Comparison of ENCODE assay signal across 19 cellular contexts in genomic region chr7:50411333-50412028, GRCh38. TPM values are rescaled to one million over a fixed set of nuclear protein-coding genes. Genes with fewer than 3 reads are reported as not detected.
A peak's percentile ranks its signal among the peaks of the same experiment; 100 is the strongest.
DNase-seq lines count a peak whose midpoint lies in the region; ATAC-seq and TF ChIP-seq lines count a peak whose summit lies in the region.
"Had no signal": no experiment of that assay in that cellular context is flagged by ENCODE, and none has a peak within 500 bp of the region (broad histone marks: within the 10 kb centered on the region; RNA-seq: fewer than 3 reads in every experiment).

No MANE protein-coding gene starts in this region.

- H3K27ac ChIP-seq in spleen (peak overlapping the region; percentile 36 to 89 (median 75)), tibial nerve (peak overlapping the region in 1 of 4 donors; percentile 19)
- H3K27ac ChIP-seq: breast epithelium, HL-60, KMS-11 had no signal

- in situ Hi-C loops in GM13976 (cut with MboI; ENCODE audit: low sequenced_read_pairs, unreplicated experiment) = loop anchor here (10.0 kb wide), 1 partner anchor 267 kb away; no protein-coding TSS in a partner anchor

- H3K4me3 ChIP-seq in spleen (no peak overlapping the region), tibial nerve (no peak overlapping the region)
- H3K4me3 ChIP-seq: breast epithelium, stomach had no signal

- H3K9me3 ChIP-seq in spleen (no peaks in the 10 kb centered on the region), tibial nerve (no peaks in the 10 kb centered on the region)
- H3K9me3 ChIP-seq: breast epithelium, stomach had no signal

- H3K4me1 ChIP-seq in spleen (peaks cover 32 to 100% (median 90%) of the 10 kb centered on the region in 6 donors), tibial nerve (peaks cover 0 to 5% (median 0%) of the 10 kb centered on the region in 4 donors)
- H3K4me1 ChIP-seq: breast epithelium had no signal

- H3K27me3 ChIP-seq in spleen (replicated peaks in 1 of 7) (no peaks in the 10 kb centered on the region), tibial nerve (no peaks in the 10 kb centered on the region)
- H3K27me3 ChIP-seq: breast epithelium had no signal

- TF ChIP-seq CTCF in GM13976 (IDR thresholded peaks at IDR 0.05; ENCODE audit: borderline replicate concordance, control extremely low read depth, extremely low read depth, insufficient read depth, missing control alignments) (no peak), spleen (IDR thresholded peaks at IDR 0.05 in 8 of 11, conservative IDR thresholded peaks at IDR 0.05 in 3 of 11) (no peak), tibial nerve (IDR thresholded peaks at IDR 0.05) (no peak)

- POLR2A ChIA-PET in activated CD8-positive, alpha-beta T cell treated with anti-CD3 and anti-CD28 coated beads, Interleukin-2, amount 10 ng/mL, durations not matched to agents 7 days and 5 days (lab: Charles Lee) = interaction anchor here (0.6 to 1.4 kb wide), 2 partner anchors 18 to 28 kb away, joined by 3 to 4 read pairs; no protein-coding TSS in a partner anchor

- intact Hi-C loops in spleen (cut with DNase I; ENCODE audit: low total_unique reads) = no loop called here

- H3K4me1 Mint-ChIP-seq in activated CD8-positive, alpha-beta T cell treated with anti-CD3 and anti-CD28 coated beads, Interleukin-2, amount 10 ng/mL, durations not matched to agents 7 days and 5 days (ENCODE audit: low read depth) = peaks cover 55% of the 10 kb centered on the region

- TF ChIP-seq EP300 in tibial nerve (IDR thresholded peaks at IDR 0.05) = no peak

- peak; percentile 64 for DNase-seq in GM13976 (ENCODE audit: low spot score)
- DNase-seq in activated CD8-positive, alpha-beta T cell treated with anti-CD3 and anti-CD28 coated beads, Interleukin-2, amount 10 ng/mL, durations not matched to agents 7 days and 5 days = no peak
- no peak for DNase-seq in spleen
- DNase-seq in tibial nerve (ENCODE audit: low spot score in 2 of 2) = no peak
- no peak for DNase-seq in COLO829 (ENCODE audit: low spot score)
- DNase-seq in NCI-H1436 treated with DMSO at 0.1 percent for 48 hours (lab: John Stamatoyannopoulos, UW) = no peak
- DNase-seq: C1 segment of cervical spinal cord; effector CD8-positive, alpha-beta T cell; hippocampal formation; left cardiac atrium; NCI-H146; NCI-H446 treated with DMSO at 0.1 percent for 48 hours; posterior cingulate gyrus; small intestine; stomach had no signal

- no peak overlapping the region for H3K4me3 Mint-ChIP-seq in activated CD8-positive, alpha-beta T cell treated with anti-CD3 and anti-CD28 coated beads, Interleukin-2, amount 10 ng/mL, durations not matched to agents 7 days and 5 days

- TF ChIP-seq POLR2A in spleen (IDR thresholded peaks at IDR 0.05) = no peak
- TF ChIP-seq POLR2A in tibial nerve (IDR thresholded peaks at IDR 0.05) = no peak

- peak overlapping the region; percentile 50 for H3K27ac Mint-ChIP-seq in activated CD8-positive, alpha-beta T cell treated with anti-CD3 and anti-CD28 coated beads, Interleukin-2, amount 10 ng/mL, durations not matched to agents 7 days and 5 days

- peak; percentile 21 for ATAC-seq in GM21723 (IDR thresholded peaks at IDR 0.05; ENCODE audit: unreplicated experiment)
- ATAC-seq in activated CD8-positive, alpha-beta T cell treated with anti-CD3 and anti-CD28 coated beads, Interleukin-2, amount 10 ng/mL, durations not matched to agents 7 days and 5 days = no peak
- ATAC-seq: left cardiac atrium had no signal

- H3K36me3 ChIP-seq in spleen (no peaks in the 10 kb centered on the region), tibial nerve (no peaks in the 10 kb centered on the region)
- H3K36me3 ChIP-seq: breast epithelium, stomach had no signal

- H3K9me3 Mint-ChIP-seq in activated CD8-positive, alpha-beta T cell treated with anti-CD3 and anti-CD28 coated beads, Interleukin-2, amount 10 ng/mL, durations not matched to agents 7 days and 5 days (ENCODE audit: insufficient read depth) = no peaks in the 10 kb centered on the region

- peaks cover 8% of the 10 kb centered on the region for H3K36me3 Mint-ChIP-seq in activated CD8-positive, alpha-beta T cell treated with anti-CD3 and anti-CD28 coated beads, Interleukin-2, amount 10 ng/mL, durations not matched to agents 7 days and 5 days (ENCODE audit: low read depth)

- no peaks in the 10 kb centered on the region for H3K27me3 Mint-ChIP-seq in activated CD8-positive, alpha-beta T cell treated with anti-CD3 and anti-CD28 coated beads, Interleukin-2, amount 10 ng/mL, durations not matched to agents 7 days and 5 days (ENCODE audit: low read depth)

- CTCF ChIA-PET in activated CD8-positive, alpha-beta T cell treated with anti-CD3 and anti-CD28 coated beads, Interleukin-2, amount 10 ng/mL, durations not matched to agents 7 days and 5 days (lab: Charles Lee) = interaction anchor here (1.6 to 2.2 kb wide), 4 partner anchors 19 to 319 kb away, joined by 4 to 7 read pairs (median 6); partner anchors contain the start of gene ZPBP

- 67 to 83% (median 74%) methylated on average over 9 of the region's 9 CpGs for WGBS in spleen, 5 donors
- WGBS in tibial nerve, 2 donors = 53 to 63% methylated on average over 9 of the region's 9 CpGs

RNA-seq across cellular contexts. Expression of gene FIGNL1, which starts 38.7 kb away (rescaled TPM):
- 10 to 100 TPM; 40.7 to 41.0 TPM for total RNA-seq in activated CD8-positive, alpha-beta T cell treated with anti-CD3 and anti-CD28 coated beads, Interleukin-2, amount 10 ng/mL, durations not matched to agents 7 days and 5 days
- total RNA-seq in spleen = 10 to 100 TPM in 5 of 7 donors, 1 to 10 TPM in 2; 8.6 to 22.5 (median 14.4) TPM
- polyA plus RNA-seq in spleen = 1 to 10 TPM; 5.0 to 9.3 (median 6.4) TPM
- 1 to 10 TPM; 4.6 to 9.6 (median 6.6) TPM for total RNA-seq in tibial nerve
